ENCODE assay signal across 19 cellular contexts in the genomic region with DNA sequence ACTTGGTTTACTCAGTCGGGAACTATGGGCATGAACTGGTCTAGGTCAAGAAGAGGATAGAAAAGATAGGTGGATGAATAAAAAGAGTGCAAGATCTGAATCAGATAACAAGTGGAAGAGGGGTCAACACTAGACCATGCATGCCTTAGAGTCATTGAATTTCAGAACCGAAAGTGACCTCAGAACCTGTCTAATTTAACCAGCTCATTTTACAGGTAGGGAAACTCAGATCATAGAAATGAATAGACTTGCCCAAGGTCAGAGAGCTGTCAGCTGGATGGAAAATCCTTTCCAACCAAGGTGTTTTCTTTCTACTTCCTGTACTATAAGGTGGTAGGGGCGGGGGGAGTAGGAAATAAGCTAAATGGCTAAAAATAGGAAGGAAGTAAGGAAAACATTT.
DNase-seq lines count a peak whose midpoint lies in the region; ATAC-seq and TF ChIP-seq lines count a peak whose summit lies in the region.
"Had no signal": no experiment of that assay in that cellular context is flagged by ENCODE, and none has a peak within 500 bp of the region (broad histone marks: within the 10 kb centered on the region; RNA-seq: fewer than 3 reads in every experiment).

No MANE protein-coding gene starts in this region.

- no peak overlapping the region for H3K23ac ChIP-seq in mesenchymal stem cell (ENCODE audit: low read length in 2 of 2)
- H3K23ac ChIP-seq in neuronal stem cell (ENCODE audit: low read depth, low read length, poor library complexity) = no peak overlapping the region

- H2BK120ac ChIP-seq in mesenchymal stem cell (ENCODE audit: low read depth, low read length) (no peak overlapping the region), neuronal stem cell (ENCODE audit: low read depth, low read length) (no peak overlapping the region)

- H3K79me1 ChIP-seq in mesenchymal stem cell (replicated peaks; ENCODE audit: low read length, poor library complexity, severe bottlenecking) (no peaks in the 10 kb centered on the region), neuronal stem cell (ENCODE audit: low read depth, low read length) (no peaks in the 10 kb centered on the region)

- no peak overlapping the region for H3K9ac ChIP-seq in mesenchymal stem cell (ENCODE audit: low read length)
- H3K9ac ChIP-seq in neuronal stem cell (ENCODE audit: low read depth, low read length, poor library complexity) = no peak overlapping the region

- H2BK15ac ChIP-seq in mesenchymal stem cell (ENCODE audit: low read depth, poor library complexity, severe bottlenecking) (no peak overlapping the region), neuronal stem cell (ENCODE audit: low read length) (no peak overlapping the region)

- H2AFZ ChIP-seq in mesenchymal stem cell (ENCODE audit: low read depth, low read length) (no peak overlapping the region), neuronal stem cell (ENCODE audit: low read length) (no peak overlapping the region)

- H4K8ac ChIP-seq in mesenchymal stem cell (ENCODE audit: low read length) (no peak overlapping the region), neuronal stem cell (ENCODE audit: low read depth, low read length) (no peak overlapping the region)

- intact Hi-C loops in ascending aorta (cut with DNase I) = no loop called here

- H3K4ac ChIP-seq in mesenchymal stem cell (ENCODE audit: low read depth in 1 of 2, low read length in 2 of 2) (no peak overlapping the region), neuronal stem cell (ENCODE audit: low read length) (no peak overlapping the region)

- H3K14ac ChIP-seq in mesenchymal stem cell (ENCODE audit: low read length in 2 of 2) (no peak overlapping the region), neuronal stem cell (ENCODE audit: low read length) (no peak overlapping the region)

- no peak overlapping the region for H2AK5ac ChIP-seq in mesenchymal stem cell (ENCODE audit: low read length, severe bottlenecking)
- no peak overlapping the region for H2AK5ac ChIP-seq in neuronal stem cell (ENCODE audit: low read depth, low read length)

- H3K27me3 ChIP-seq in mesenchymal stem cell (ENCODE audit: control insufficient read depth in 1 of 2, insufficient read depth in 1 of 2, low read length in 2 of 2) (no peaks in the 10 kb centered on the region), neuronal stem cell (ENCODE audit: control insufficient read depth in 3 of 3, insufficient read depth in 3 of 3, low read depth in 1 of 3, low read length in 3 of 3) (no peaks in the 10 kb centered on the region), ascending aorta (no peaks in the 10 kb centered on the region)
- H3K27me3 ChIP-seq: SJSA1 had no signal

- whole genome bisulfite sequencing in mesenchymal stem cell = 94% methylated on average over 3 of the region's 3 CpGs
- WGBS in neuronal stem cell (ENCODE audit: extremely low coverage in 2 of 2, insufficient read length in 2 of 2, insufficient replicate concordance in 1 of 2), 2 donors = no CpG with 5 or more reads among the region's 3 CpGs

- TF ChIP-seq CTCF in ascending aorta (IDR thresholded peaks at IDR 0.05) = no peak

- H3K36me3 ChIP-seq in mesenchymal stem cell (ENCODE audit: control insufficient read depth in 1 of 2, insufficient read depth in 2 of 2, low read depth in 1 of 2, low read length in 2 of 2) = no peaks in the 10 kb centered on the region
- H3K36me3 ChIP-seq in neuronal stem cell (replicated peaks in 1 of 2; ENCODE audit: control insufficient read depth in 2 of 2, insufficient read depth in 2 of 2, low read length in 2 of 2) = no peaks in the 10 kb centered on the region
- H3K36me3 ChIP-seq in ascending aorta = no peaks in the 10 kb centered on the region
- H3K36me3 ChIP-seq: SJSA1 had no signal

- H2BK12ac ChIP-seq in mesenchymal stem cell (ENCODE audit: low read length in 2 of 2) (peak overlapping the region; percentile 18 to 21), neuronal stem cell (ENCODE audit: low read length) (no peak overlapping the region)

- ATAC-seq in GM18502 (IDR thresholded peaks at IDR 0.05; ENCODE audit: poor library complexity, unreplicated experiment) (peak; percentile 38), GM21526 (IDR thresholded peaks at IDR 0.05; ENCODE audit: low FRiP score, unreplicated experiment) (peak; percentile 44), HG03432 (IDR thresholded peaks at IDR 0.05; ENCODE audit: unreplicated experiment) (peak; percentile 48), GM18517 (IDR thresholded peaks at IDR 0.05; ENCODE audit: unreplicated experiment) (no peak)
- ATAC-seq: CD8-positive, alpha-beta T cell had no signal

- H3K18ac ChIP-seq in mesenchymal stem cell (ENCODE audit: low read depth in 1 of 2, low read length in 2 of 2) (no peak overlapping the region), neuronal stem cell (ENCODE audit: low read length) (no peak overlapping the region)

- DNase-seq in mesenchymal stem cell = no peak
- DNase-seq in activated gamma-delta T cell (lab: John Stamatoyannopoulos, UW) = no peak
- no peak for DNase-seq in neuronal stem cell (ENCODE audit: low spot score)
- no peak for DNase-seq in ascending aorta (ENCODE audit: low spot score in 2 of 2)
- DNase-seq: ACHN; CD8-positive, alpha-beta T cell; DMS153; EL; GOT3; NCI-H1436; NCI-H2029 treated with DMSO at 0.1 percent for 48 hours; NCI-H510A treated with DMSO at 0.1 percent for 48 hours; SW 1271 had no signal

- H4K91ac ChIP-seq in mesenchymal stem cell (ENCODE audit: low read length) (no peak overlapping the region), neuronal stem cell (ENCODE audit: low read depth, low read length, poor library complexity) (no peak overlapping the region)

- no peak overlapping the region for H3K4me2 ChIP-seq in mesenchymal stem cell (ENCODE audit: low read length, poor library complexity, severe bottlenecking)
- H3K4me2 ChIP-seq in neuronal stem cell (ENCODE audit: insufficient read depth, low read length, poor library complexity, severe bottlenecking) = no peak overlapping the region

- H3K9me3 ChIP-seq in mesenchymal stem cell (ENCODE audit: control insufficient read depth, low read length) (no peaks in the 10 kb centered on the region), neuronal stem cell (replicated peaks in 1 of 2; ENCODE audit: control insufficient read depth in 2 of 2, insufficient read depth in 1 of 2, low read depth in 1 of 2, low read length in 2 of 2) (no peaks in the 10 kb centered on the region), ascending aorta (no peaks in the 10 kb centered on the region)
- H3K9me3 ChIP-seq: SJSA1 had no signal

- H3K27ac ChIP-seq in mesenchymal stem cell (ENCODE audit: low read length, poor library complexity, severe bottlenecking) = no peak overlapping the region
- no peak overlapping the region for H3K27ac ChIP-seq in neuronal stem cell (replicated peaks; ENCODE audit: low read length)
- no peak overlapping the region for H3K27ac ChIP-seq in ascending aorta
- H3K27ac ChIP-seq: RWPE1, SJSA1 had no signal

- H3K4me1 ChIP-seq in mesenchymal stem cell (ENCODE audit: control insufficient read depth, insufficient read depth, low read depth, low read length) = peaks cover 3% of the 10 kb centered on the region
- H3K4me1 ChIP-seq in neuronal stem cell (ENCODE audit: control insufficient read depth in 2 of 2, insufficient read depth in 1 of 2, low read depth in 1 of 2, low read length in 2 of 2) = peaks cover 0 to 1% of the 10 kb centered on the region in 2 donors
- H3K4me1 ChIP-seq in ascending aorta = no peaks in the 10 kb centered on the region

- H3K4me3 ChIP-seq in mesenchymal stem cell (ENCODE audit: insufficient read depth in 1 of 2, low read depth in 1 of 2, low read length in 2 of 2) (no peak overlapping the region), neuronal stem cell (ENCODE audit: low read length in 2 of 2) (no peak overlapping the region), ascending aorta (no peak overlapping the region)
- H3K4me3 ChIP-seq: SJSA1 had no signal

- H2BK5ac ChIP-seq in mesenchymal stem cell (ENCODE audit: low read depth, low read length, poor library complexity, severe bottlenecking) (no peak overlapping the region), neuronal stem cell (ENCODE audit: low read length) (no peak overlapping the region)
